20 cellular contexts compared by ENCODE assay signal in the genomic region with DNA sequence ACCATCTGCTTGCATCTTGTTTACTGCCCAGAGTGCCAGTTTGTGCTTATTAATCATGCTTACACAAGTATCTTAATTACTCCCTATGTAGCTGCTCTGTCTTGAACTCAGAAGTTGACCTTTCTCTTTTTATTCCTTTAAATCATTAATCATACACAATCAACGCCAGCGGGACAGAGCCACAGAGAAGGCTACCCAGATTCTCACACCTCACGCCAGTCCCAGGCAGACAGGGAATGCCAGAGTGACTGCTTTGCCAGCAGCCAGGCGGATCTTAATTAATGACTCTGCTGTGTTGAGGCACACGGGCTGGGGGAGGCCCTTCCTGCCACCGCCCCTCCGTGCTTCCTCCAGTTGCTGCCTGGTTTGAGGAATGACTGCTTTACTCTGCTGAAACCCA.
DNase-seq lines count a peak whose midpoint lies in the region; TF ChIP-seq lines count a peak whose summit lies in the region.
"Had no signal": no experiment of that assay in that cellular context is flagged by ENCODE, and none has a peak within 500 bp of the region (broad histone marks: within the 10 kb centered on the region; RNA-seq: fewer than 3 reads in every experiment).

No MANE protein-coding gene starts in this region.

- 59 to 78% methylated on average over 7 of the region's 7 CpGs for WGBS in sigmoid colon, 2 donors

- no peaks in the 10 kb centered on the region for H3K9me3 Mint-ChIP-seq in mesothelial cell of epicardium
- H3K9me3 Mint-ChIP-seq: CD8-positive, alpha-beta T cell had no signal

- no peaks in the 10 kb centered on the region for H3K36me3 ChIP-seq in sigmoid colon

- no peak overlapping the region for H3K27ac Mint-ChIP-seq in mesothelial cell of epicardium
- H3K27ac Mint-ChIP-seq: CD8-positive, alpha-beta T cell had no signal

- no peak overlapping the region for H3K4me3 ChIP-seq in sigmoid colon
- H3K4me3 ChIP-seq: K562 had no signal

- TF ChIP-seq EP300 in sigmoid colon (IDR thresholded peaks at IDR 0.05), result no peak

- no peak for TF ChIP-seq CTCF in sigmoid colon (IDR thresholded peaks at IDR 0.05)
- TF ChIP-seq CTCF in mesothelial cell of epicardium (IDR thresholded peaks at IDR 0.05; ENCODE audit: unreplicated experiment), result no peak

- no peak for TF ChIP-seq POLR2A in sigmoid colon (IDR thresholded peaks at IDR 0.05)

- H3K27me3 ChIP-seq in sigmoid colon, result no peaks in the 10 kb centered on the region

- peak overlapping the region; percentile 24 to 86 (median 82) for H3K27ac ChIP-seq in sigmoid colon
- H3K27ac ChIP-seq: VCaP had no signal

- H3K27me3 Mint-ChIP-seq in mesothelial cell of epicardium (ENCODE audit: low read depth), result peaks cover 49% of the 10 kb centered on the region

- no peak overlapping the region for H3K4me3 Mint-ChIP-seq in mesothelial cell of epicardium
- H3K4me3 Mint-ChIP-seq: CD8-positive, alpha-beta T cell had no signal

- H3K36me3 Mint-ChIP-seq in mesothelial cell of epicardium, result no peaks in the 10 kb centered on the region
- H3K36me3 Mint-ChIP-seq: CD8-positive, alpha-beta T cell had no signal

- intact Hi-C loops in sigmoid colon (cut with DNase I), result loop anchor here (10.0 kb wide), 1 partner anchor 424 kb away; no protein-coding TSS in a partner anchor

- DNase-seq in M059J (ENCODE audit: low read depth) (peak; percentile 22), UCSD-AML1 (lab: John Stamatoyannopoulos, UW; ENCODE audit: unreplicated experiment) (peak; percentile 67), kidney tubule cell (ENCODE audit: low spot score) (peak; percentile 18), sigmoid colon (no peak), mesothelial cell of epicardium (ENCODE audit: low spot score in 2 of 2, unreplicated experiment in 2 of 2) (no peak), NCI-H2029 treated with DMSO at 0.1 percent for 48 hours (lab: John Stamatoyannopoulos, UW) (no peak), DMS79 (lab: John Stamatoyannopoulos, UW) (no peak), A172 (ENCODE audit: low spot score) (no peak)
- DNase-seq: activated CD4-positive, alpha-beta T cell treated with anti-CD3 and anti-CD28 coated beads, Interleukin-2, amount 50 U/mL, for 48 hours; CD8-positive, alpha-beta T cell; hippocampal formation; islet precursor cell; mesendoderm; NCI-H2107; NCI-H526 treated with DMSO at 0.1 percent for 48 hours; OCI-M1; Right ventricle myocardium superior; stimulated activated CD4-positive, alpha-beta T cell treated with anti-CD3 and anti-CD28 coated beads, Interleukin-15, amount 100 ng/mL, for 24 hours had no signal

- no peaks in the 10 kb centered on the region for H3K9me3 ChIP-seq in sigmoid colon

- H3K4me1 Mint-ChIP-seq in mesothelial cell of epicardium, result peaks cover 31% of the 10 kb centered on the region

- peaks cover 0 to 56% (median 37%) of the 10 kb centered on the region in 4 donors for H3K4me1 ChIP-seq in sigmoid colon

Comparison
In these comparisons a context has a peak if more than half of its experiments do, and no peak if none do; other contexts are left out.
1. DNase-seq: peak in M059J (single experiment), UCSD-AML1 (single experiment) and kidney tubule cell (single experiment); none in sigmoid colon (single experiment), mesothelial cell of epicardium (0 of 2), NCI-H2029 treated with DMSO at 0.1 percent for 48 hours (single experiment), DMS79 (single experiment) and A172 (single experiment).